Comparison of ENCODE assay signal across 10 cellular contexts in genomic region chr17:81924557-81925532, GRCh38. TPM values are rescaled to one million over a fixed set of nuclear protein-coding genes. Genes with fewer than 3 reads are reported as not detected.
DNase-seq lines count a peak whose midpoint lies in the region; ATAC-seq and TF ChIP-seq lines count a peak whose summit lies in the region.
"Had no signal": no experiment of that assay in that cellular context is flagged by ENCODE, and none has a peak within 500 bp of the region (broad histone marks: within the 10 kb centered on the region; RNA-seq: fewer than 3 reads in every experiment).

No MANE protein-coding gene starts in this region.

- BruUV-seq in OCI-LY7 (replicated peaks; lab: Mats Ljungman, UMichigan): no TSS peak

- peaks cover 4% of the 10 kb centered on the region; the same call in 1 of the 2 replicates for H3F3A ChIP-seq in DOHH2 (ENCODE audit: control insufficient read depth, insufficient read depth)

- peaks cover 40% of the 10 kb centered on the region for H3K4me1 ChIP-seq in DOHH2 (ENCODE audit: control insufficient read depth, low read length)
- H3K4me1 ChIP-seq in OCI-LY7 (ENCODE audit: insufficient read depth, low read length, poor library complexity, severe bottlenecking): peaks cover 34% of the 10 kb centered on the region
- H3K4me1 ChIP-seq in endocrine pancreas (ENCODE audit: control insufficient read depth, insufficient read depth, low read length): no peaks in the 10 kb centered on the region

- ATAC-seq in HG03354 (IDR thresholded peaks at IDR 0.05; ENCODE audit: poor library complexity, severe bottlenecking, unreplicated experiment) (no peak), HG03571 (IDR thresholded peaks at IDR 0.05; ENCODE audit: unreplicated experiment) (no peak)

- H3K79me2 ChIP-seq in DOHH2 (ENCODE audit: control insufficient read depth, low read length) (peaks cover 65% of the 10 kb centered on the region), OCI-LY7 (ENCODE audit: insufficient read depth, low read depth, low read length) (peaks cover 37% of the 10 kb centered on the region)

- no peak overlapping the region for H2AFZ ChIP-seq in OCI-LY7 (ENCODE audit: low read length)

- peak overlapping the region; percentile 88 for H3K4me3 Mint-ChIP-seq in osteocyte (ENCODE audit: unreplicated experiment)

- CTCF ChIA-PET in OCI-LY7 (lab: Charles Lee; ENCODE audit: unreplicated experiment): no interaction called here

- POLR2A ChIA-PET in OCI-LY7 (lab: Charles Lee): interaction anchor here (1.7 to 2.5 kb wide), 2 partner anchors 8 to 31 kb away, joined by 5 to 8 read pairs; no protein-coding TSS in a partner anchor

- H3K4me3 ChIP-seq in DOHH2 (ENCODE audit: low read length) (no peak overlapping the region), OCI-LY7 (ENCODE audit: low read depth, low read length, poor library complexity, severe bottlenecking) (no peak overlapping the region), endocrine pancreas (ENCODE audit: control insufficient read depth, insufficient read depth, low read length) (no peak overlapping the region)

- H3K9ac ChIP-seq in endocrine pancreas (ENCODE audit: control insufficient read depth, insufficient read depth, low read length): peak overlapping the region; percentile 52

- intact Hi-C loops in OCI-LY7 (cut with micrococcal nuclease; ENCODE audit: unreplicated experiment): no loop called here

- H3K9me2 ChIP-seq in DOHH2 (replicated peaks; ENCODE audit: control insufficient read depth, low read length) (no peaks in the 10 kb centered on the region), OCI-LY7 (ENCODE audit: insufficient read depth, low read length) (no peaks in the 10 kb centered on the region)

- no peaks in the 10 kb centered on the region for H3K9me3 Mint-ChIP-seq in osteocyte (ENCODE audit: unreplicated experiment)

- DNase-seq in OCI-LY7 (ENCODE audit: low spot score): no peak
- DNase-seq in osteocyte (ENCODE audit: extremely low spot score, unreplicated experiment): no peak
- DNase-seq in NCI-H526 (lab: John Stamatoyannopoulos, UW): no peak
- DNase-seq in epidermal melanocyte (ENCODE audit: insufficient read length, low spot score): no peak
- DNase-seq: left lung, NCI-H774 had no signal

- H3K27me3 Mint-ChIP-seq in osteocyte (ENCODE audit: unreplicated experiment): no peaks in the 10 kb centered on the region

- no peaks in the 10 kb centered on the region for H3K9me3 ChIP-seq in DOHH2 (ENCODE audit: control insufficient read depth, insufficient read depth, low read length)
- H3K9me3 ChIP-seq in OCI-LY7 (ENCODE audit: low read length): no peaks in the 10 kb centered on the region
- H3K9me3 ChIP-seq in endocrine pancreas (ENCODE audit: control insufficient read depth, low read length): no peaks in the 10 kb centered on the region
- H3K9me3 ChIP-seq: left lung had no signal

- H3K36me3 ChIP-seq in DOHH2 (ENCODE audit: control insufficient read depth, low read length) (peaks cover 9% of the 10 kb centered on the region), OCI-LY7 (ENCODE audit: insufficient read depth, low read length) (peaks cover 20% of the 10 kb centered on the region; the same call in 1 of the 2 replicates), endocrine pancreas (ENCODE audit: control insufficient read depth, insufficient read depth, low read length) (peaks cover 5% of the 10 kb centered on the region)

- H3K27me3 ChIP-seq in DOHH2 (ENCODE audit: control insufficient read depth, low read length): peaks cover 4% of the 10 kb centered on the region; the same call in 1 of the 2 replicates
- no peaks in the 10 kb centered on the region for H3K27me3 ChIP-seq in endocrine pancreas (ENCODE audit: control insufficient read depth, insufficient read depth, low read length)

- TF ChIP-seq CTCF in DOHH2 (IDR thresholded peaks at IDR 0.05; ENCODE audit: low read depth, low read length, poor library complexity, severe bottlenecking) (no peak), OCI-LY7 (conservative IDR thresholded peaks at IDR 0.05; ENCODE audit: low read length) (no peak), osteocyte (IDR thresholded peaks at IDR 0.05) (no peak)

- peaks cover 14% of the 10 kb centered on the region for H4K20me1 ChIP-seq in DOHH2 (ENCODE audit: control insufficient read depth, insufficient read depth, low read depth, low read length)
- no peaks in the 10 kb centered on the region for H4K20me1 ChIP-seq in OCI-LY7 (ENCODE audit: insufficient read depth, low read length)

- H3K27ac ChIP-seq in DOHH2 (ENCODE audit: low read depth, low read length) (no peak overlapping the region), OCI-LY7 (ENCODE audit: low read depth, low read length, poor library complexity, severe bottlenecking) (no peak overlapping the region)

- H3K4me1 Mint-ChIP-seq in osteocyte (ENCODE audit: unreplicated experiment): peaks cover 41% of the 10 kb centered on the region

- H3K36me3 Mint-ChIP-seq in osteocyte (ENCODE audit: unreplicated experiment): peaks cover 4% of the 10 kb centered on the region

- peak overlapping the region; percentile 95 for H3K27ac Mint-ChIP-seq in osteocyte (ENCODE audit: unreplicated experiment)

- H3K4me2 ChIP-seq in DOHH2 (ENCODE audit: low read length) (peak overlapping the region; percentile 16; the same call in 1 of the 2 replicates), OCI-LY7 (ENCODE audit: low read length) (peak overlapping the region; percentile 31; the same call in 1 of the 2 replicates)

RNA-seq across cellular contexts. Expression of gene MAFG, which starts 2.7 kb away (rescaled TPM):
- total RNA-seq in OCI-LY7 (2014; rRNA removed; shearing (Covaris generic)): 16.9 and 22.7 TPM in 2 replicates
- total RNA-seq in OCI-LY7 (2022) (30.1 and 33.6 TPM in 2 replicates), osteocyte (34.7 and 35.6 TPM in 2 replicates)

RNA-seq across cellular contexts. Expression of gene SIRT7, which starts 6.9 kb away (rescaled TPM):
- total RNA-seq in OCI-LY7 (2014; rRNA removed; shearing (Covaris generic)): 43.3 and 49.1 TPM in 2 replicates
- total RNA-seq in OCI-LY7 (2022) (57.6 and 69.3 TPM in 2 replicates), osteocyte (18.8 and 20.9 TPM in 2 replicates)

RNA-seq across cellular contexts. Expression of gene PYCR1, which starts 12.3 kb away (rescaled TPM):
- total RNA-seq in OCI-LY7 (2014; rRNA removed; shearing (Covaris generic)): 211 and 239 TPM in 2 replicates
- total RNA-seq in OCI-LY7 (2022) (165 and 173 TPM in 2 replicates), osteocyte (123 and 128 TPM in 2 replicates)

RNA-seq across cellular contexts. Expression of gene PCYT2, which starts 13.6 kb away (rescaled TPM):
- total RNA-seq in OCI-LY7 (2014; rRNA removed; shearing (Covaris generic)): 70.1 and 70.4 TPM in 2 replicates
- 104 and 108 TPM in 2 replicates for total RNA-seq in OCI-LY7 (2022)
- 33.2 and 38.0 TPM in 2 replicates for total RNA-seq in osteocyte

RNA-seq across cellular contexts. Expression of gene MYADML2, which starts 22.2 kb away (rescaled TPM):
- 0.19 TPM in 1 of 2 replicates, not detected in the other for total RNA-seq in OCI-LY7 (2014; rRNA removed; shearing (Covaris generic))
- total RNA-seq in OCI-LY7 (2022) (not detected in 2 replicates), osteocyte (not detected in 2 replicates)
- total RNA-seq: left lung had no signal
